8 cellular contexts compared by ENCODE assay signal in genomic region chrX:85243761-85244410, GRCh38. TPM values are rescaled to one million over a fixed set of nuclear protein-coding genes. Genes with fewer than 3 reads are reported as not detected.
A peak's percentile ranks its signal among the peaks of the same experiment; 100 is the strongest.
DNase-seq lines count a peak whose midpoint lies in the region; ATAC-seq and TF ChIP-seq lines count a peak whose summit lies in the region.

SATL1 (minus strand) TSS chrX:85243779; CDS start chrX:85108968, 134,811 bp downstream.
ZNF711 (plus strand) TSS chrX:85243991; CDS start chrX:85247573, 3,582 bp downstream.

- H3K4me3 Mint-ChIP-seq in neural crest cell: peak within 1 kb of the TSS; percentile 94

- peak within 1 kb of the TSS; percentile 98 for H3K27ac Mint-ChIP-seq in neural crest cell (ENCODE audit: unreplicated experiment)

- peaks cover 3% of the 10 kb centered on the region for H3K9me3 Mint-ChIP-seq in neural crest cell

- peak; percentile 76 for ATAC-seq in HG02885 (IDR thresholded peaks at IDR 0.05; ENCODE audit: poor library complexity, unreplicated experiment)

- DNase-seq in activated CD4-positive, alpha-beta T cell treated with anti-CD3 and anti-CD28 coated beads for 48 hours: peak; percentile 17
- no peak for DNase-seq in activated CD4-positive, alpha-beta T cell treated with anti-CD3 and anti-CD28 coated beads for 1 hour
- peak; percentile 75 for DNase-seq in NCI-H345 treated with DMSO at 0.1 percent for 48 hours (lab: John Stamatoyannopoulos, UW; ENCODE audit: unreplicated experiment)
- DNase-seq in activated naive CD4-positive, alpha-beta T cell treated with anti-CD3 and anti-CD28 coated beads, Interleukin-2, amount 50 U/mL, for 16 hours: peak; percentile 11
- peak; percentile 56 for DNase-seq in globus pallidus (ENCODE audit: low spot score)
- DNase-seq in neural crest cell (ENCODE audit: low read depth, low spot score): peak; percentile 63
- DNase-seq in NOMO-1 treated with dmso at 0.1 percent for 144 hours (lab: John Stamatoyannopoulos, UW; ENCODE audit: unreplicated experiment): no peak

- peaks cover 5% of the 10 kb centered on the region for H3K36me3 Mint-ChIP-seq in neural crest cell (ENCODE audit: low read depth)

- peaks cover 18% of the 10 kb centered on the region for H3K27me3 Mint-ChIP-seq in neural crest cell (ENCODE audit: low read depth)

- H3K4me1 Mint-ChIP-seq in neural crest cell: peaks cover 20% of the 10 kb centered on the region

- no peak for TF ChIP-seq CTCF in neural crest cell (conservative IDR thresholded peaks at IDR 0.05)

RNA-seq across cellular contexts. Expression of gene SATL1, which starts in this region (rescaled TPM):
- total RNA-seq in neural crest cell: 0.18 and 0.21 TPM in 2 replicates

RNA-seq across cellular contexts. Expression of gene ZNF711, which starts in this region (rescaled TPM):
- 23.1 and 24.0 TPM in 2 replicates for total RNA-seq in neural crest cell

Comparison
In these comparisons a context has a peak if more than half of its experiments do, and no peak if none do; other contexts are left out.
1. DNase-seq: peak in activated CD4-positive, alpha-beta T cell treated with anti-CD3 and anti-CD28 coated beads for 48 hours (single experiment), NCI-H345 treated with DMSO at 0.1 percent for 48 hours (single experiment), activated naive CD4-positive, alpha-beta T cell treated with anti-CD3 and anti-CD28 coated beads, Interleukin-2, amount 50 U/mL, for 16 hours (single experiment), globus pallidus (single experiment) and neural crest cell (single experiment); none in activated CD4-positive, alpha-beta T cell treated with anti-CD3 and anti-CD28 coated beads for 1 hour (single experiment) and NOMO-1 treated with dmso at 0.1 percent for 144 hours (single experiment).